10 cellular contexts compared by ENCODE assay signal in the genomic region with DNA sequence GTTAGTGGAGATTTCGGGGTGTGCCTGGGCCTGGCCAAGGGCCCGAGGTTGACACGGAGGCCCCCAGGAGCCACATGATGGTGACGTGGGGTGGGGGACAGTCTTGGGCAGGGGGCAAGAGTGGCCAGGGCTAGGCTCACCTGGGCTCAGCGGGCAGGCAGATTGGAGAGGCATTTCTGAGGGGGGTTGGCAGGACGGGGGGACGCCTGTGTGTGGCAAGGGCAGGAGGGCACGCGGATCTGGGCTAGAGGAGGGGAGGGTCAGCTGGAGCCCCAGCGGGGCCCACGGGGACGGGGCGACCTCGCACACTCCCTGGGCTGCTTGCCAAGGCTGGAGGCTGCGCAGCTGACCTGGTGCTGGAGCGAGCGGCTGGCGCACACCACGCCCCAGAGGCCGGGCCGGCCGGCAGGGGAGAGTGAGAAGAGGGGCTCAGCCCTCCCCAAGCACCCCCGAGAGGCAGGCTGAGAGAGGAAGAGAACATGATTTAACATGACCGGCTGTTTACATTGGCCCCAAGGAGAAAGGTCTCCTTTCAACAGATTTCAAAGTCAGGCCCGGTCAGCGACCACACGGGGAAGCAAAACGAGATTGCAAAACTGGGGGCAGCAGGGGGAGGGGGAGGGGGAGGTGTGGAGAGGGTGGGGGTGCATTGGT. TPM values are rescaled to one million over a fixed set of nuclear protein-coding genes. Genes with fewer than 3 reads are reported as not detected.
A peak's percentile ranks its signal among the peaks of the same experiment; 100 is the strongest.
DNase-seq lines count a peak whose midpoint lies in the region; ATAC-seq, FAIRE-seq and TF ChIP-seq lines count a peak whose summit lies in the region.
"Had no signal": no experiment of that assay in that cellular context is flagged by ENCODE, and none has a peak within 500 bp of the region (broad histone marks: within the 10 kb centered on the region; RNA-seq: fewer than 3 reads in every experiment).

No MANE protein-coding gene starts in this region.

- CTCF ChIA-PET in H1 (lab: Charles Lee; ENCODE audit: partially characterized antibody): interaction anchor here (1.0 to 1.3 kb wide), 2 partner anchors 23 to 25 kb away, joined by 3 read pairs; no protein-coding TSS in a partner anchor

- H3K9ac ChIP-seq in H1 (replicated peaks in 1 of 4; ENCODE audit: extremely low read depth in 1 of 4, low read depth in 3 of 4, low read length in 3 of 4) (no peak overlapping the region), mesenchymal stem cell (ENCODE audit: low read length) (peak overlapping the region; percentile 51)

- H3K9me3 ChIP-seq in H1 (ENCODE audit: insufficient read depth in 2 of 2, low read depth in 1 of 2, low read length in 1 of 2) (no peaks in the 10 kb centered on the region), mesenchymal stem cell (ENCODE audit: control insufficient read depth, low read length) (no peaks in the 10 kb centered on the region), aorta (ENCODE audit: control insufficient read depth, low read length) (no peaks in the 10 kb centered on the region)

- no peak for TF ChIP-seq EP300 in H1 (IDR thresholded peaks at IDR 0.05; ENCODE audit: borderline replicate concordance in 1 of 2, low read depth in 2 of 2, low read length in 2 of 2)

- H3K4me1 Mint-ChIP-seq in activated T-cell treated with anti-CD3 and anti-CD28 coated beads, Interleukin-2, amount 50 U/mL, for 4 hours (ENCODE audit: low read depth): no peaks in the 10 kb centered on the region
- no peaks in the 10 kb centered on the region for H3K4me1 Mint-ChIP-seq in immature natural killer cell

- no peak overlapping the region for H4K91ac ChIP-seq in H1 (replicated peaks; ENCODE audit: insufficient read length, low read length)
- peak overlapping the region; percentile 92 for H4K91ac ChIP-seq in mesenchymal stem cell (ENCODE audit: low read length)

- no peak overlapping the region for H2BK20ac ChIP-seq in H1 (ENCODE audit: low read length)

- H2AFZ ChIP-seq in H1 (ENCODE audit: low read length): no peak overlapping the region; the same call in 1 of the 2 replicates
- no peak overlapping the region for H2AFZ ChIP-seq in mesenchymal stem cell (ENCODE audit: low read depth, low read length)

- FAIRE-seq in H1 (lab: Jason Lieb, UNC): no peak

- H3K9me3 Mint-ChIP-seq in activated T-cell treated with anti-CD3 and anti-CD28 coated beads, Interleukin-2, amount 50 U/mL, for 4 hours: no peaks in the 10 kb centered on the region
- H3K9me3 Mint-ChIP-seq in immature natural killer cell: no peaks in the 10 kb centered on the region

- H2BK5ac ChIP-seq in H1 (ENCODE audit: low read depth, low read length): no peak overlapping the region; the same call in 1 of the 2 replicates
- H2BK5ac ChIP-seq in mesenchymal stem cell (ENCODE audit: low read depth, low read length, poor library complexity, severe bottlenecking): no peak overlapping the region

- 0 out of 2 replicates have a peak overlapping the region, but pooled peaks have one; percentile 17 for H2BK12ac ChIP-seq in H1 (ENCODE audit: low read depth, low read length)
- peak overlapping the region; percentile 65 to 80 for H2BK12ac ChIP-seq in mesenchymal stem cell (ENCODE audit: low read length in 2 of 2)

- H3K36me3 ChIP-seq in H1 (ENCODE audit: control insufficient read depth in 2 of 4, insufficient read depth in 4 of 4, low read length in 3 of 4) (no peaks in the 10 kb centered on the region), mesenchymal stem cell (ENCODE audit: control insufficient read depth in 1 of 2, insufficient read depth in 2 of 2, low read depth in 1 of 2, low read length in 2 of 2) (no peaks in the 10 kb centered on the region), aorta (ENCODE audit: control insufficient read depth in 1 of 2, insufficient read depth in 2 of 2, low read length in 1 of 2) (no peaks in the 10 kb centered on the region)

- no peak overlapping the region for H3K56ac ChIP-seq in H1 (replicated peaks; ENCODE audit: insufficient read length, low read depth, low read length)

- no peak overlapping the region for H3K4me3 ChIP-seq in H1 (ENCODE audit: extremely low read depth in 1 of 4, insufficient read depth in 2 of 4, low read depth in 3 of 4, low read length in 4 of 4)
- H3K4me3 ChIP-seq in mesenchymal stem cell (ENCODE audit: insufficient read depth in 1 of 2, low read depth in 1 of 2, low read length in 2 of 2): peak overlapping the region in 1 of 2 experiments; percentile 9
- H3K4me3 ChIP-seq in aorta (ENCODE audit: low read length in 2 of 2): no peak overlapping the region

- H3K79me1 ChIP-seq in H1 (ENCODE audit: low read depth, low read length) (no peaks in the 10 kb centered on the region), mesenchymal stem cell (replicated peaks; ENCODE audit: low read length, poor library complexity, severe bottlenecking) (no peaks in the 10 kb centered on the region)

- peak; percentile 1 to 7 for DNase-seq in activated T-cell treated with anti-CD3 and anti-CD28 coated beads, Interleukin-2, amount 50 U/mL, for 48 hours
- no peak for DNase-seq in activated T-cell treated with anti-CD3 and anti-CD28 coated beads, Interleukin-2, amount 50 U/mL, for 4 hours
- DNase-seq in H1 (ENCODE audit: low read depth in 1 of 2, low spot score in 2 of 2): peak in 1 of 2 experiments; percentile 48
- DNase-seq in mesenchymal stem cell: peak; percentile 69
- peak in 1 of 2 donors; percentile 79 for DNase-seq in aorta
- DNase-seq in NCI-H345 treated with DMSO at 0.1 percent for 48 hours (lab: John Stamatoyannopoulos, UW; ENCODE audit: unreplicated experiment): no peak
- no peak for DNase-seq in immature natural killer cell
- DNase-seq in central memory CD4-positive, alpha-beta T cell: no peak
- DNase-seq: COR-L47, PC-3 had no signal

- intact Hi-C loops in aorta (cut with DNase I): no loop called here

- POLR2A ChIA-PET in H1 (lab: Charles Lee; ENCODE audit: partially characterized antibody): no interaction called here

- peaks cover 0 to 10% of the 10 kb centered on the region in 2 experiments for H4K20me1 ChIP-seq in H1 (replicated peaks in 1 of 2; ENCODE audit: control insufficient read depth in 1 of 2, insufficient read depth in 2 of 2, low read length in 2 of 2)

- no peak overlapping the region for H3K4me2 ChIP-seq in H1 (ENCODE audit: insufficient read depth in 1 of 2, low read depth in 2 of 2, low read length in 2 of 2)
- no peak overlapping the region for H3K4me2 ChIP-seq in mesenchymal stem cell (ENCODE audit: low read length, poor library complexity, severe bottlenecking)

- H3K4ac ChIP-seq in H1 (replicated peaks; ENCODE audit: insufficient read length, low read depth, low read length) (no peak overlapping the region), mesenchymal stem cell (ENCODE audit: low read depth in 1 of 2, low read length in 2 of 2) (peak overlapping the region; percentile 74 to 75)

- TF ChIP-seq POLR2A in H1 (IDR thresholded peaks at IDR 0.05; ENCODE audit: control extremely low read depth in 1 of 2, low read depth in 2 of 2, low read length in 2 of 2): no peak

- no peak overlapping the region for H4K5ac ChIP-seq in H1 (ENCODE audit: insufficient read length, low read depth, low read length)

- H3K27ac ChIP-seq in H1 (ENCODE audit: low read depth, low read length) (no peak overlapping the region; the same call in 1 of the 2 replicates), mesenchymal stem cell (ENCODE audit: low read length, poor library complexity, severe bottlenecking) (no peak overlapping the region), aorta (ENCODE audit: low read depth in 1 of 2, low read length in 2 of 2) (no peak overlapping the region)

- peaks cover 2% of the 10 kb centered on the region for H3K27me3 Mint-ChIP-seq in activated T-cell treated with anti-CD3 and anti-CD28 coated beads, Interleukin-2, amount 50 U/mL, for 4 hours (ENCODE audit: low read depth)
- no peaks in the 10 kb centered on the region for H3K27me3 Mint-ChIP-seq in immature natural killer cell (ENCODE audit: low read depth in 3 of 3)

- H3K27me3 ChIP-seq in H1 (replicated peaks in 1 of 4; ENCODE audit: control insufficient read depth in 3 of 4, extremely low read depth in 1 of 4, insufficient read depth in 3 of 4, low read length in 3 of 4) (no peaks in the 10 kb centered on the region), mesenchymal stem cell (ENCODE audit: control insufficient read depth in 1 of 2, insufficient read depth in 1 of 2, low read length in 2 of 2) (peaks cover 0 to 12% of the 10 kb centered on the region in 2 experiments), aorta (ENCODE audit: control insufficient read depth in 1 of 2, insufficient read depth in 2 of 2, low read length in 1 of 2) (no peaks in the 10 kb centered on the region)

- H2BK120ac ChIP-seq in H1 (replicated peaks; ENCODE audit: low read depth, low read length): no peak overlapping the region
- H2BK120ac ChIP-seq in mesenchymal stem cell (ENCODE audit: low read depth, low read length): peak overlapping the region; percentile 56

- H4K8ac ChIP-seq in H1 (ENCODE audit: extremely low read depth, insufficient read depth, low read length) (peak overlapping the region; percentile 2; the same call in 1 of the 2 replicates), mesenchymal stem cell (ENCODE audit: low read length) (peak overlapping the region; percentile 84)

- no peak overlapping the region for H3K18ac ChIP-seq in H1 (ENCODE audit: extremely low read depth, low read length)
- peak overlapping the region; percentile 88 to 90 for H3K18ac ChIP-seq in mesenchymal stem cell (ENCODE audit: low read depth in 1 of 2, low read length in 2 of 2)

- no peak overlapping the region for H3K27ac Mint-ChIP-seq in immature natural killer cell

- 84% methylated on average over 17 of the region's 28 CpGs; no CpG with 5 or more reads in 1 of the 2 experiments for WGBS in H1 (ENCODE audit: extremely low coverage in 1 of 2, insufficient coverage in 1 of 2, insufficient read length in 1 of 2, insufficient replicate concordance in 2 of 2, low coverage in 1 of 2, low lambda C conversion rate in 2 of 2, missing lambda C conversion rate in 1 of 2), 2 experiments
- 46% methylated on average over 28 of the region's 28 CpGs for WGBS in mesenchymal stem cell
- WGBS in aorta, 2 donors: 28 to 30% methylated on average over 28 of the region's 28 CpGs

- TF ChIP-seq RAD21 in H1 (IDR thresholded peaks at IDR 0.05 in 1 of 2, conservative IDR thresholded peaks at IDR 0.05 in 1 of 2; ENCODE audit: low read depth in 2 of 2, low read length in 2 of 2): no peak

- H3K4me3 Mint-ChIP-seq in activated T-cell treated with anti-CD3 and anti-CD28 coated beads, Interleukin-2, amount 50 U/mL, for 4 hours: no peak overlapping the region
- no peak overlapping the region for H3K4me3 Mint-ChIP-seq in immature natural killer cell

- H3K79me2 ChIP-seq in H1 (ENCODE audit: control insufficient read depth in 1 of 2, insufficient read depth in 2 of 2, low read length in 2 of 2): no peaks in the 10 kb centered on the region

- H3K36me3 Mint-ChIP-seq in activated T-cell treated with anti-CD3 and anti-CD28 coated beads, Interleukin-2, amount 50 U/mL, for 4 hours (ENCODE audit: insufficient read depth): no peaks in the 10 kb centered on the region
- no peaks in the 10 kb centered on the region for H3K36me3 Mint-ChIP-seq in immature natural killer cell

- H3K23me2 ChIP-seq in H1 (ENCODE audit: low read depth, low read length): peaks cover 8% of the 10 kb centered on the region; the same call in 1 of the 2 replicates

- TF ChIP-seq CTCF in H1 (IDR thresholded peaks at IDR 0.05; ENCODE audit: control extremely low read depth in 1 of 3, insufficient read depth in 1 of 3, low read depth in 1 of 3, low read length in 3 of 3): no peak

- no peak overlapping the region for H3K14ac ChIP-seq in H1 (ENCODE audit: insufficient read length)
- H3K14ac ChIP-seq in mesenchymal stem cell (ENCODE audit: low read length in 2 of 2): peak overlapping the region in 1 of 2 experiments; percentile 74

- no peak overlapping the region for H2AK5ac ChIP-seq in H1 (ENCODE audit: low read depth, low read length)
- no peak overlapping the region for H2AK5ac ChIP-seq in mesenchymal stem cell (ENCODE audit: low read length, severe bottlenecking)

- H3K4me1 ChIP-seq in H1 (replicated peaks in 1 of 4; ENCODE audit: control insufficient read depth in 3 of 4, insufficient read depth in 4 of 4, low read length in 3 of 4) (peaks cover 0 to 15% (median 6%) of the 10 kb centered on the region in 4 experiments; a peak in 5 of 7 replicates), mesenchymal stem cell (ENCODE audit: control insufficient read depth, insufficient read depth, low read depth, low read length) (peaks cover 6% of the 10 kb centered on the region), aorta (ENCODE audit: control insufficient read depth in 1 of 2, insufficient read depth in 2 of 2, low read length in 2 of 2) (no peaks in the 10 kb centered on the region)

- H2BK15ac ChIP-seq in H1 (ENCODE audit: low read length) (no peak overlapping the region), mesenchymal stem cell (ENCODE audit: low read depth, poor library complexity, severe bottlenecking) (no peak overlapping the region)

- no peak overlapping the region for H3K23ac ChIP-seq in H1 (ENCODE audit: insufficient read length)
- no peak overlapping the region for H3K23ac ChIP-seq in mesenchymal stem cell (ENCODE audit: low read length in 2 of 2)

- ATAC-seq in activated T-cell treated with anti-CD3 and anti-CD28 coated beads, Interleukin-2, amount 50 U/mL, for 4 hours: no peak
- ATAC-seq in aorta (ENCODE audit: low FRiP score): peak; percentile 7
- ATAC-seq: PC-3 had no signal

RNA-seq across cellular contexts. Expression of gene SNED1, which starts 38.0 kb away (rescaled TPM):
- 1 to 10 TPM in 2 of 3 donors, under 1 TPM in 1; 0.53 to 2.1 (median 1.3) TPM for total RNA-seq in activated T-cell treated with anti-CD3 and anti-CD28 coated beads, Interleukin-2, amount 50 U/mL, for 4 hours
- total RNA-seq in H1 (2021; fragmentation: NEBNext Ultra II Directional; extraction: Animal tissue kit (Norgen Biotek cat#: 25700)): 1.9 and 2.4 TPM in 2 replicates
- polyA plus RNA-seq in H1 (2011; rRNA removed): 1.9 and 2.6 TPM in 2 replicates
- polyA plus RNA-seq in H1 (2011; cell fraction: cytosol; rRNA removed): 1.7 TPM
- polyA plus RNA-seq in H1 (2011; cell fraction: nucleus; rRNA removed): 8.2 TPM
- polyA plus RNA-seq in H1 (2012, experiment 1 of 2): 1.1 to 1.8 TPM (median 1.6 TPM) in 4 replicates
- polyA plus RNA-seq in H1 (2012, experiment 2 of 2): 0.67 TPM
- polyA plus RNA-seq in H1 (2013, experiment 1 of 2): 0.95 TPM
- polyA plus RNA-seq in H1 (2013, experiment 2 of 2): 1.0 TPM
- polyA minus RNA-seq in H1 (2011; rRNA and poly(A)+ RNA removed): 3.0 and 3.2 TPM in 2 replicates
- 5.0 TPM for polyA minus RNA-seq in H1 (2011; cell fraction: cytosol; rRNA and poly(A)+ RNA removed)
- polyA minus RNA-seq in H1 (2011; cell fraction: nucleus; rRNA and poly(A)+ RNA removed): 11.6 TPM
- 3.7 TPM for polyA plus RNA-seq in mesenchymal stem cell (2013, experiment 1 of 2)
- polyA plus RNA-seq in mesenchymal stem cell (2013, experiment 2 of 2): 3.7 TPM
- total RNA-seq in aorta: 100 to 1,000 TPM; 108 to 149 TPM
- polyA plus RNA-seq in aorta: 10 to 100 TPM in 1 of 2 donors, 1 to 10 TPM in 1; 5.9 to 27.3 TPM
- under 1 TPM in 2 of 3 donors, not detected in 1; 0.24 to 0.56 TPM for polyA plus RNA-seq in immature natural killer cell

RNA-seq across cellular contexts. Expression of gene CROCC2, which starts 54.3 kb away (rescaled TPM):
- not detected for total RNA-seq in activated T-cell treated with anti-CD3 and anti-CD28 coated beads, Interleukin-2, amount 50 U/mL, for 4 hours
- not detected in 2 replicates for total RNA-seq in H1 (2021; fragmentation: NEBNext Ultra II Directional; extraction: Animal tissue kit (Norgen Biotek cat#: 25700))
- polyA plus RNA-seq in H1 (2011; rRNA removed) (not detected in 2 replicates), aorta (not detected), immature natural killer cell (not detected)
- not detected for polyA plus RNA-seq in H1 (2011; cell fraction: cytosol; rRNA removed)
- not detected for polyA plus RNA-seq in H1 (2011; cell fraction: nucleus; rRNA removed)
- not detected in 4 replicates for polyA plus RNA-seq in H1 (2012, experiment 1 of 2)
- not detected for polyA plus RNA-seq in H1 (2012, experiment 2 of 2)
- polyA plus RNA-seq in H1 (2013, experiment 1 of 2): not detected
- not detected for polyA plus RNA-seq in H1 (2013, experiment 2 of 2)
- not detected in 2 replicates for polyA minus RNA-seq in H1 (2011; rRNA and poly(A)+ RNA removed)
- polyA minus RNA-seq in H1 (2011; cell fraction: cytosol; rRNA and poly(A)+ RNA removed): not detected
- polyA minus RNA-seq in H1 (2011; cell fraction: nucleus; rRNA and poly(A)+ RNA removed): not detected
- not detected for polyA plus RNA-seq in mesenchymal stem cell (2013, experiment 1 of 2)
- not detected for polyA plus RNA-seq in mesenchymal stem cell (2013, experiment 2 of 2)
- total RNA-seq in aorta: under 1 TPM; 0.13 to 0.45 TPM
- total RNA-seq: PC-3 had no signal

Comparison
In these comparisons a context has a peak if more than half of its experiments do, and no peak if none do; other contexts are left out.
1. DNase-seq: peak in activated T-cell treated with anti-CD3 and anti-CD28 coated beads, Interleukin-2, amount 50 U/mL, for 48 hours (2 of 2) and mesenchymal stem cell (single experiment); none in activated T-cell treated with anti-CD3 and anti-CD28 coated beads, Interleukin-2, amount 50 U/mL, for 4 hours (single experiment), NCI-H345 treated with DMSO at 0.1 percent for 48 hours (single experiment), immature natural killer cell (0 of 3) and central memory CD4-positive, alpha-beta T cell (single experiment).
2. RNA of gene SNED1, which starts 38.0 kb away (total RNA-seq): 108 to 149 TPM in aorta; 1.9 to 2.4 TPM in H1 and 0.53 to 2.1 TPM in activated T-cell treated with anti-CD3 and anti-CD28 coated beads, Interleukin-2, amount 50 U/mL, for 4 hours; every median in the first group is over 10 times any median in the second.